In genomic region chr15:42921049-42921731, GRCh38 we compare ENCODE assay signal across 8 cellular contexts. TPM values are rescaled to one million over a fixed set of nuclear protein-coding genes. Genes with fewer than 3 reads are reported as not detected.
A peak's percentile ranks its signal among the peaks of the same experiment; 100 is the strongest.
DNase-seq lines count a peak whose midpoint lies in the region; ATAC-seq and TF ChIP-seq lines count a peak whose summit lies in the region.

No MANE protein-coding gene starts in this region.

- peak overlapping the region; percentile 91 for H3K27ac Mint-ChIP-seq in activated CD4-positive, alpha-beta memory T cell treated with anti-CD3 and anti-CD28 coated beads for 36 hours
- H3K27ac Mint-ChIP-seq in endodermal cell = no peak overlapping the region
- H3K27ac Mint-ChIP-seq in stimulated activated naive CD8-positive, alpha-beta T cell treated with anti-CD3 and anti-CD28 coated beads, Interleukin-15, Interleukin-2, amounts not matched to agents 100 ng/mL and 50 ng/mL, for 24 hours = peak overlapping the region; percentile 93

- peak; percentile 4 for TF ChIP-seq CTCF in endodermal cell (conservative IDR thresholded peaks at IDR 0.05)

- H3K4me3 ChIP-seq in endodermal cell (ENCODE audit: low read length) (peak overlapping the region; percentile 96), mucosa of stomach (ENCODE audit: low read length) (peak overlapping the region; percentile 70)

- no peak overlapping the region for H3K27ac ChIP-seq in endodermal cell (ENCODE audit: low read depth, low read length)

- in situ Hi-C loops in Caki2 (cut with HindIII; ENCODE audit: low pct_unique_long_range_greater_than_20kb, low sequenced_read_pairs) = no loop called here

- H3K4me3 Mint-ChIP-seq in activated CD4-positive, alpha-beta memory T cell treated with anti-CD3 and anti-CD28 coated beads for 36 hours = peak overlapping the region; percentile 99
- peak overlapping the region; percentile 82 for H3K4me3 Mint-ChIP-seq in endodermal cell
- H3K4me3 Mint-ChIP-seq in stimulated activated naive CD8-positive, alpha-beta T cell treated with anti-CD3 and anti-CD28 coated beads, Interleukin-15, Interleukin-2, amounts not matched to agents 100 ng/mL and 50 ng/mL, for 24 hours = peak overlapping the region; percentile 95

- no peaks in the 10 kb centered on the region for H3K4me1 ChIP-seq in endodermal cell (ENCODE audit: control insufficient read depth, insufficient read depth, low read length)
- peaks cover 4% of the 10 kb centered on the region for H3K4me1 ChIP-seq in mucosa of stomach (ENCODE audit: control insufficient read depth, insufficient read depth, low read length)

- H3K4me1 Mint-ChIP-seq in activated CD4-positive, alpha-beta memory T cell treated with anti-CD3 and anti-CD28 coated beads for 36 hours (ENCODE audit: low read depth) = peaks cover 26% of the 10 kb centered on the region
- peaks cover 7% of the 10 kb centered on the region for H3K4me1 Mint-ChIP-seq in endodermal cell
- H3K4me1 Mint-ChIP-seq in stimulated activated naive CD8-positive, alpha-beta T cell treated with anti-CD3 and anti-CD28 coated beads, Interleukin-15, Interleukin-2, amounts not matched to agents 100 ng/mL and 50 ng/mL, for 24 hours (ENCODE audit: low read depth) = peaks cover 36% of the 10 kb centered on the region

- intact Hi-C loops in activated CD4-positive, alpha-beta memory T cell treated with anti-CD3 and anti-CD28 coated beads for 36 hours (cut with micrococcal nuclease) = loop anchor here (2.0 to 10.0 kb wide), 4 partner anchors 186 to 648 kb away; partner anchors contain the start of genes CDAN1, GANC, SNAP23 and STARD9

- no peaks in the 10 kb centered on the region for H3K36me3 ChIP-seq in endodermal cell (ENCODE audit: control insufficient read depth, insufficient read depth, low read length)
- no peaks in the 10 kb centered on the region for H3K36me3 ChIP-seq in mucosa of stomach (ENCODE audit: control insufficient read depth, insufficient read depth, low read length)

- H3K9me3 ChIP-seq in endodermal cell (ENCODE audit: control insufficient read depth, low read length) (no peaks in the 10 kb centered on the region), mucosa of stomach (ENCODE audit: control insufficient read depth, low read length) (no peaks in the 10 kb centered on the region)

- POLR2A ChIA-PET in activated CD4-positive, alpha-beta memory T cell treated with anti-CD3 and anti-CD28 coated beads for 36 hours (lab: Charles Lee) = no interaction called here

- WGBS in endodermal cell (ENCODE audit: insufficient coverage in 1 of 2, insufficient read length in 1 of 2), 2 experiments = 13 to 29% methylated on average over 14 to 36 of the region's 36 CpGs

- no peak for ATAC-seq in GM19397 (IDR thresholded peaks at IDR 0.05; ENCODE audit: unreplicated experiment)

- H3K27me3 ChIP-seq in endodermal cell (ENCODE audit: control insufficient read depth, insufficient read depth, low read length, poor library complexity, severe bottlenecking) (peaks cover 19% of the 10 kb centered on the region), mucosa of stomach (ENCODE audit: control insufficient read depth, insufficient read depth, low read length) (no peaks in the 10 kb centered on the region)

- H3K9me3 Mint-ChIP-seq in activated CD4-positive, alpha-beta memory T cell treated with anti-CD3 and anti-CD28 coated beads for 36 hours = no peaks in the 10 kb centered on the region
- no peaks in the 10 kb centered on the region for H3K9me3 Mint-ChIP-seq in endodermal cell
- H3K9me3 Mint-ChIP-seq in stimulated activated naive CD8-positive, alpha-beta T cell treated with anti-CD3 and anti-CD28 coated beads, Interleukin-15, Interleukin-2, amounts not matched to agents 100 ng/mL and 50 ng/mL, for 24 hours = no peaks in the 10 kb centered on the region

- H3K27me3 Mint-ChIP-seq in activated CD4-positive, alpha-beta memory T cell treated with anti-CD3 and anti-CD28 coated beads for 36 hours = no peaks in the 10 kb centered on the region
- peaks cover 23% of the 10 kb centered on the region for H3K27me3 Mint-ChIP-seq in endodermal cell (ENCODE audit: insufficient read depth)
- H3K27me3 Mint-ChIP-seq in stimulated activated naive CD8-positive, alpha-beta T cell treated with anti-CD3 and anti-CD28 coated beads, Interleukin-15, Interleukin-2, amounts not matched to agents 100 ng/mL and 50 ng/mL, for 24 hours = no peaks in the 10 kb centered on the region

- DNase-seq in Caki2 (ENCODE audit: low read depth) (peak; percentile 14), HT-29 (ENCODE audit: low spot score) (peak; percentile 40), endodermal cell (no peak), NCI-H1436 treated with DMSO at 0.1 percent for 48 hours (lab: John Stamatoyannopoulos, UW) (no peak)
- peak; percentile 64 for DNase-seq in activated CD4-positive, alpha-beta memory T cell treated with anti-CD3 and anti-CD28 coated beads for 36 hours

- H3K36me3 Mint-ChIP-seq in activated CD4-positive, alpha-beta memory T cell treated with anti-CD3 and anti-CD28 coated beads for 36 hours = peaks cover 5% of the 10 kb centered on the region
- H3K36me3 Mint-ChIP-seq in endodermal cell (ENCODE audit: low read depth) = no peaks in the 10 kb centered on the region
- no peaks in the 10 kb centered on the region for H3K36me3 Mint-ChIP-seq in stimulated activated naive CD8-positive, alpha-beta T cell treated with anti-CD3 and anti-CD28 coated beads, Interleukin-15, Interleukin-2, amounts not matched to agents 100 ng/mL and 50 ng/mL, for 24 hours (ENCODE audit: low read depth)

- peak overlapping the region; percentile 33 for H3K9ac ChIP-seq in endodermal cell (ENCODE audit: extremely low read depth, low read length, poor library complexity, severe bottlenecking)
- H3K9ac ChIP-seq in mucosa of stomach (ENCODE audit: low read length) = peak overlapping the region; percentile 44

- CTCF ChIA-PET in activated CD4-positive, alpha-beta memory T cell treated with anti-CD3 and anti-CD28 coated beads for 36 hours (lab: Charles Lee) = interaction anchor here (0.6 to 2.2 kb wide), 2 partner anchors 120 to 422 kb away, joined by 3 to 6 read pairs; no protein-coding TSS in a partner anchor

RNA-seq across cellular contexts. Expression of gene TTBK2, which starts 0.6 kb away (rescaled TPM):
- 7.4 and 10.6 TPM in 2 replicates for total RNA-seq in Caki2 (2014; rRNA removed; shearing (Covaris generic); ENCODE audit: low replicate concordance)
- 10.7 and 12.5 TPM in 2 replicates for total RNA-seq in HT-29 (2014; rRNA removed; shearing (Covaris generic))
- total RNA-seq in activated CD4-positive, alpha-beta memory T cell treated with anti-CD3 and anti-CD28 coated beads for 36 hours = 10 to 100 TPM; 12.6 to 13.8 TPM
- total RNA-seq in endodermal cell = 10 to 100 TPM; 17.9 to 24.8 TPM
- 13.6 TPM for polyA plus RNA-seq in endodermal cell (2013, experiment 1 of 2)
- polyA plus RNA-seq in endodermal cell (2013, experiment 2 of 2) = 12.3 TPM

Comparison
In these comparisons a context has a peak if more than half of its experiments do, and no peak if none do; other contexts are left out.
1. DNase-seq: peak in Caki2 (single experiment), HT-29 (single experiment) and activated CD4-positive, alpha-beta memory T cell treated with anti-CD3 and anti-CD28 coated beads for 36 hours (single experiment); none in endodermal cell (single experiment) and NCI-H1436 treated with DMSO at 0.1 percent for 48 hours (single experiment).
2. Peak in every context shown above with its lines, with median percentiles within 50 percentile points of each other: H3K4me3 Mint-ChIP-seq.